ENCODE assay signal across 14 cellular contexts in genomic region chr10:43679509-43679908, GRCh38. TPM values are rescaled to one million over a fixed set of nuclear protein-coding genes. Genes with fewer than 3 reads are reported as not detected.
DNase-seq lines count a peak whose midpoint lies in the region; ATAC-seq and TF ChIP-seq lines count a peak whose summit lies in the region.
"Had no signal": no experiment of that assay in that cellular context is flagged by ENCODE, and none has a peak within 500 bp of the region (broad histone marks: within the 10 kb centered on the region; RNA-seq: fewer than 3 reads in every experiment).

No MANE protein-coding gene starts in this region.

- no peak overlapping the region for H3K4me3 ChIP-seq in mucosa of descending colon
- no peak overlapping the region for H3K4me3 ChIP-seq in uterus
- no peak overlapping the region for H3K4me3 ChIP-seq in BE2C (ENCODE audit: low read depth, low read length)
- H3K4me3 ChIP-seq: A549 had no signal

- peak; percentile 9 for DNase-seq in NCI-H2196 (lab: John Stamatoyannopoulos, UW; ENCODE audit: unreplicated experiment)
- no peak for DNase-seq in NCI-H2196 treated with DMSO at 0.1 percent for 48 hours (lab: John Stamatoyannopoulos, UW; ENCODE audit: unreplicated experiment)
- DNase-seq in fibroblast of gingiva (ENCODE audit: low read depth): peak; percentile 64
- peak in 2 of 3 donors; percentile 24 to 65 for DNase-seq in mucosa of descending colon
- peak; percentile 54 to 78 for DNase-seq in uterus
- no peak for DNase-seq in NCI-H1436 treated with DMSO at 0.1 percent for 48 hours (lab: John Stamatoyannopoulos, UW)
- no peak for DNase-seq in BE2C
- DNase-seq: DND-41, endodermal cell, NCI-H187 treated with DMSO at 0.1 percent for 48 hours had no signal

- no peak for TF ChIP-seq POLR2A in uterus (IDR thresholded peaks at IDR 0.05)

- H3K27me3 ChIP-seq in uterus (no peaks in the 10 kb centered on the region), BE2C (no peaks in the 10 kb centered on the region)

- intact Hi-C loops in mucosa of descending colon (cut with DNase I, micrococcal nuclease): loop anchor here (10.0 kb wide), 2 partner anchors 1175 to 1185 kb away; no protein-coding TSS in a partner anchor
- intact Hi-C loops in uterus (cut with DNase I; ENCODE audit: low total_unique reads): loop anchor here (10.0 kb wide), 1 partner anchor 705 kb away; the partner anchor contains the start of gene CXCL12

- H3K27ac ChIP-seq in uterus: no peak overlapping the region

- no peak for TF ChIP-seq CTCF in mucosa of descending colon (IDR thresholded peaks at IDR 0.05)
- no peak for TF ChIP-seq CTCF in uterus (IDR thresholded peaks at IDR 0.05)
- TF ChIP-seq CTCF in BE2C (IDR thresholded peaks at IDR 0.05; ENCODE audit: low read depth, low read length): no peak

- ATAC-seq in mucosa of descending colon (peak; percentile 47), GM21619 (IDR thresholded peaks at IDR 0.05; ENCODE audit: unreplicated experiment) (no peak)
- ATAC-seq: A549; stimulated activated memory B cell treated with anti-CD40 and anti-IgM and Interleukin-4, amounts not matched to agents 10 μg/mL and 1 μg/mL and 100 μg/mL, for 72 hours had no signal

- H3K9me3 ChIP-seq in mucosa of descending colon: no peaks in the 10 kb centered on the region
- no peaks in the 10 kb centered on the region for H3K9me3 ChIP-seq in uterus
- no peaks in the 10 kb centered on the region for H3K9me3 ChIP-seq in BE2C
- H3K9me3 ChIP-seq: A549 had no signal

- H3K36me3 ChIP-seq in mucosa of descending colon (ENCODE audit: low read depth) (no peaks in the 10 kb centered on the region), uterus (no peaks in the 10 kb centered on the region), BE2C (no peaks in the 10 kb centered on the region)

- no peaks in the 10 kb centered on the region for H3K4me1 ChIP-seq in mucosa of descending colon (ENCODE audit: low read depth)
- H3K4me1 ChIP-seq in uterus: no peaks in the 10 kb centered on the region
- no peaks in the 10 kb centered on the region; the same call in 1 of the 2 replicates for H3K4me1 ChIP-seq in BE2C

RNA-seq across cellular contexts. Expression of gene ZNF32, which starts 30.8 kb away (rescaled TPM):
- total RNA-seq in mucosa of descending colon (10 to 100 TPM; 10.6 to 46.5 (median 14.8) TPM), uterus (10 to 100 TPM; 51.2 to 83.5 (median 67.0) TPM)
- polyA plus RNA-seq in BE2C (2012; ENCODE audit: insufficient read depth, insufficient read length, low read depth): 39.7 TPM
- total RNA-seq: OCI-LY7 had no signal

Comparison
In these comparisons a context has a peak if more than half of its experiments do, and no peak if none do; other contexts are left out.
1. DNase-seq: peak in NCI-H2196 (single experiment), fibroblast of gingiva (single experiment), mucosa of descending colon (2 of 3) and uterus (2 of 2); none in NCI-H2196 treated with DMSO at 0.1 percent for 48 hours (single experiment), NCI-H1436 treated with DMSO at 0.1 percent for 48 hours (single experiment) and BE2C (single experiment).